ENCODE assay signal across 1 cellular context in the genomic region with DNA sequence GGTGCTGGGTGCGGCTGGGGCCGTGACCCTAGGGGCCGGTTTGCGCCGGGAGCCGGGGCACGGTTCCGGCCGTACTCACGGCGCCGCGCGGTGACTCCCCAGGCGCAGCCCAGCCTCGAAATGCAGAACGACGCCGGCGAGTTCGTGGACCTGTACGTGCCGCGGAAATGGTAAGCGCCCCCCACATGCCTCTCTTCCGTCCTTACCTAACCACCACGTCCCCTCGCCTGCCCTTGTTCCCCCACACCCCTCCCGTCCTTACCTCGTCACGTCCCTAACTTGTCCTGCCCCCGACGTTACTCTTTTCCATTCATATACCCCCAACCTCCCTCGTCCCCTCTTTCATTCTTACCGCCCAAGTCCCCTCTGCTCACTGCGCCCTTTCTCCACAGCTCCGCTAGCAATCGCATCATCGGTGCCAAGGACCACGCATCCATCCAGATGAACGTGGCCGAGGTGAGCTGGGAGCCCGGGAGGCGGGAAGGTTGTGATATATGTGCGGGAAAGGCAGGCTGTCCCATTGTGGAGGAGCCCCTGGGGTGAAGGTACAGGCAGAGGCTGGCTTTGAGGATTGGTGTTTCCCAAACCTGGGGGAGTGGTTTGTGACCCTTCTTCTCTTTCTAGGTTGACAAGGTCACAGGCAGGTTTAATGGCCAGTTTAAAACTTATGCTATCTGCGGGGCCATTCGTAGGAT.
TF ChIP-seq lines count a peak whose summit lies in the region.

No MANE protein-coding gene starts in this region.

TF ChIP-seq in H1, 55 proteins besides CTCF, POLR2A, EP300 and RAD21:
- TF ChIP-seq CTBP2 (IDR thresholded peaks at IDR 0.05; ENCODE audit: borderline replicate concordance, insufficient read depth, insufficient read length, low read length): no peak
- no peak for TF ChIP-seq TEAD4 (IDR thresholded peaks at IDR 0.05; ENCODE audit: low read depth, low read length)
- TF ChIP-seq SUZ12 (IDR thresholded peaks at IDR 0.05; ENCODE audit: low read length): no peak
- no peak for TF ChIP-seq RBBP5 (IDR thresholded peaks at IDR 0.05; ENCODE audit: borderline replicate concordance, low read depth, low read length)
- TF ChIP-seq POLR2AphosphoS5 (IDR thresholded peaks at IDR 0.05; ENCODE audit: low read depth, low read length): peak; percentile 68
- 0 out of 2 replicates have a peak, but pooled peaks have one; percentile 15 for TF ChIP-seq CREB1 (IDR thresholded peaks at IDR 0.05)
- no peak for TF ChIP-seq KDM1A (IDR thresholded peaks at IDR 0.05; ENCODE audit: borderline replicate concordance, low read length)
- no peak for TF ChIP-seq GTF2F1 (IDR thresholded peaks at IDR 0.05; ENCODE audit: borderline replicate concordance, low read depth, low read length)
- TF ChIP-seq CHD1 (IDR thresholded peaks at IDR 0.05; ENCODE audit: low read depth, low read length): no peak
- 0 out of 2 replicates have a peak, but pooled peaks have one; percentile 36 for TF ChIP-seq KDM5A (IDR thresholded peaks at IDR 0.05; ENCODE audit: low read length)
- no peak for TF ChIP-seq CBX5 (IDR thresholded peaks at IDR 0.05; ENCODE audit: low read depth, low read length)
- no peak for TF ChIP-seq CEBPB (IDR thresholded peaks at IDR 0.05; ENCODE audit: low read depth, low read length)
- no peak for TF ChIP-seq SP4 (IDR thresholded peaks at IDR 0.05; ENCODE audit: low read length)
- TF ChIP-seq CBX8 (IDR thresholded peaks at IDR 0.05; ENCODE audit: borderline replicate concordance, low read depth, low read length): no peak
- no peak for TF ChIP-seq NANOG (IDR thresholded peaks at IDR 0.05; ENCODE audit: insufficient read depth, low read depth, low read length, poor library complexity, severe bottlenecking)
- TF ChIP-seq SAP30 (IDR thresholded peaks at IDR 0.05; ENCODE audit: insufficient read depth, insufficient replicate concordance, low read length): peak; percentile 70
- TF ChIP-seq HDAC2 (IDR thresholded peaks at IDR 0.05; ENCODE audit: borderline replicate concordance in 1 of 2, low read depth in 2 of 2, low read length in 2 of 2): no peak
